1 cellular context compared by ENCODE assay signal in genomic region chr6:75272145-75272840, GRCh38.
TF ChIP-seq lines count a peak whose summit lies in the region.

No MANE protein-coding gene starts in this region.

TF ChIP-seq in A549, 52 proteins besides CTCF, POLR2A, EP300 and RAD21:
- TF ChIP-seq EHF (CRISPR knock-in tag; IDR thresholded peaks at IDR 0.05) (no peak), HEYL (CRISPR knock-in tag; IDR thresholded peaks at IDR 0.05) (no peak), NFE2L2 (conservative IDR thresholded peaks at IDR 0.05; ENCODE audit: low read length) (no peak), KDM5A (IDR thresholded peaks at IDR 0.05) (no peak), RNF2 (IDR thresholded peaks at IDR 0.05; ENCODE audit: borderline replicate concordance, low read depth) (no peak), ESRRA (IDR thresholded peaks at IDR 0.05; ENCODE audit: borderline replicate concordance, low read length) (no peak), HES2 (IDR thresholded peaks at IDR 0.05) (no peak), NPAS2 (CRISPR knock-in tag; IDR thresholded peaks at IDR 0.05; ENCODE audit: borderline replicate concordance) (no peak), FOSB (CRISPR knock-in tag; IDR thresholded peaks at IDR 0.05) (no peak)
